Comparison of ENCODE assay signal across 10 cellular contexts in the genomic region with DNA sequence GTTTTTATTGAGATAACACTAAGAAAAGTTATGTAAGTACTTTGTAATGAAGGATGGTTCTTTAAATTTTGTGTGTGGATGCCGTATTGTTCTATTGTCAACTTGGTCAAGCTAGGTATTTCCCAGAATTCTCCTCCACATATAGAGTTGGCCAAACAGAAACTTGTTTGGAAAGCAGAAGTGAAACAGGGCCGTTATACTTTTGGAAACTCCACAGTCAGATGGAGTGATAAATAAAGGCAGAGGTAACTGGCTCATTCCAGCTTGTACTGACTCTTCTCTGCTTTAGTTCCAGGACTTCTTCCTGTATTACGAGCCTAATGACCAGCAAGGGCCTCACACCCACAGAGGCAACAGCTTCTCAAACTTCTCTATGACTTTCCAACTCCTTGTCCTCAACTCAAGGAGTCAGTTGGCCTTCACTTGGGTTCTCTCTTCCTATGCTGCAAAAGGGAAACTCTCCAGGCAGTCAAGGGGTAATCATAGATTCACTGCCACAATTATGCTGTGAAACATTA. TPM values are rescaled to one million over a fixed set of nuclear protein-coding genes. Genes with fewer than 3 reads are reported as not detected.
A peak's percentile ranks its signal among the peaks of the same experiment; 100 is the strongest.
DNase-seq lines count a peak whose midpoint lies in the region; ATAC-seq, FAIRE-seq and TF ChIP-seq lines count a peak whose summit lies in the region.
"Had no signal": no experiment of that assay in that cellular context is flagged by ENCODE, and none has a peak within 500 bp of the region (broad histone marks: within the 10 kb centered on the region; RNA-seq: fewer than 3 reads in every experiment).

No MANE protein-coding gene starts in this region.

- peak overlapping the region; percentile 13; the same call in 1 of the 2 replicates for H3K9ac ChIP-seq in Karpas-422 (ENCODE audit: low read length)

- H3K36me3 ChIP-seq in Karpas-422 (ENCODE audit: insufficient read depth, low read length): no peaks in the 10 kb centered on the region
- H3K36me3 ChIP-seq: uterus had no signal

- H3K79me2 ChIP-seq in Karpas-422 (ENCODE audit: low read length): peaks cover 33% of the 10 kb centered on the region

- H3K4me3 ChIP-seq in Karpas-422 (ENCODE audit: low read length) (no peak overlapping the region), dorsolateral prefrontal cortex (no peak overlapping the region)
- H3K4me3 ChIP-seq: uterus had no signal

- H3K9me2 ChIP-seq in Karpas-422 (replicated peaks; ENCODE audit: insufficient read depth, low read length): no peaks in the 10 kb centered on the region

- intact Hi-C loops in left colon (cut with DNase I, micrococcal nuclease): no loop called here
- intact Hi-C loops in dorsolateral prefrontal cortex (cut with DNase I): no loop called here

- no peak for TF ChIP-seq CTCF in dorsolateral prefrontal cortex (IDR thresholded peaks at IDR 0.05 in 54 of 56, conservative IDR thresholded peaks at IDR 0.05 in 2 of 56; ENCODE audit: low read depth in 1 of 56, partially characterized antibody in 56 of 56)

- H3K4me2 ChIP-seq in Karpas-422 (ENCODE audit: low read depth, low read length, poor library complexity, severe bottlenecking): peak overlapping the region; percentile 37

- H3K4me1 ChIP-seq in Karpas-422 (ENCODE audit: low read length): peaks cover 15% of the 10 kb centered on the region
- H3K4me1 ChIP-seq: uterus had no signal

- FAIRE-seq in GM18507 (lab: Jason Lieb, UNC): peak; percentile 79

- ATAC-seq in GM21723 (IDR thresholded peaks at IDR 0.05; ENCODE audit: unreplicated experiment) (peak; percentile 87), left colon (peak; percentile 12)

- no peak for DNase-seq in GM18507 (ENCODE audit: extremely low spot score, insufficient read length, low read depth)
- peak; percentile 64 for DNase-seq in Karpas-422
- DNase-seq in left colon: no peak
- DNase-seq in DMS53 treated with DMSO at 0.1 percent for 48 hours (lab: John Stamatoyannopoulos, UW; ENCODE audit: unreplicated experiment): no peak
- no peak for DNase-seq in NCI-H1694 (lab: John Stamatoyannopoulos, UW)
- no peak for DNase-seq in hypothalamus (lab: John Stamatoyannopoulos, UW)
- no peak for DNase-seq in dorsolateral prefrontal cortex
- DNase-seq: stimulated activated CD4-positive, alpha-beta T cell treated with anti-CD3 and anti-CD28 coated beads, Interleukin-12 subunit alpha, Interleukin-12 subunit beta, amount 100 ng/mL, for 4 hours; uterus had no signal

- no peaks in the 10 kb centered on the region for H3K9me3 ChIP-seq in Karpas-422 (ENCODE audit: low read length)
- H3K9me3 ChIP-seq: uterus had no signal

- no peaks in the 10 kb centered on the region for H4K20me1 ChIP-seq in Karpas-422 (ENCODE audit: insufficient read depth, low read depth, low read length)

- H3K27me3 ChIP-seq in Karpas-422 (ENCODE audit: low read length): no peaks in the 10 kb centered on the region
- H3K27me3 ChIP-seq in dorsolateral prefrontal cortex: no peaks in the 10 kb centered on the region
- H3K27me3 ChIP-seq: uterus had no signal

- H3K27ac ChIP-seq in Karpas-422 (ENCODE audit: low read length) (peak overlapping the region; percentile 71), dorsolateral prefrontal cortex (peak overlapping the region in 9 of 59 donors; percentile 2 to 60 (median 25))
- H3K27ac ChIP-seq: uterus had no signal

- 0 out of 2 replicates have a peak overlapping the region, but pooled peaks have one; percentile 6 for H2AFZ ChIP-seq in Karpas-422 (ENCODE audit: low read length)

RNA-seq across cellular contexts. Expression of a gene that starts 16.4 kb away (rescaled TPM):
- total RNA-seq in Karpas-422 (2014; rRNA removed; shearing (Covaris generic); ENCODE audit: low replicate concordance): 140 and 167 TPM in 2 replicates
- 100 to 1,000 TPM; 125 to 127 TPM for total RNA-seq in left colon
- 100 to 1,000 TPM; 105 to 205 (median 135) TPM for total RNA-seq in dorsolateral prefrontal cortex

RNA-seq across cellular contexts. Expression of a gene that starts 40.7 kb away (rescaled TPM):
- 17.7 and 21.9 TPM in 2 replicates for total RNA-seq in Karpas-422 (2014; rRNA removed; shearing (Covaris generic); ENCODE audit: low replicate concordance)
- 100 to 1,000 TPM in 1 of 2 donors, 10 to 100 TPM in 1; 86.2 to 111 TPM for total RNA-seq in left colon
- total RNA-seq in dorsolateral prefrontal cortex: 10 to 100 TPM; 33.5 to 77.9 (median 59.2) TPM

RNA-seq across cellular contexts. Expression of a gene that starts 41.0 kb away (rescaled TPM):
- total RNA-seq in Karpas-422 (2014; rRNA removed; shearing (Covaris generic); ENCODE audit: low replicate concordance): 71.2 and 101 TPM in 2 replicates
- 10 to 100 TPM; 61.7 to 68.8 TPM for total RNA-seq in left colon
- 100 to 1,000 TPM in 47 of 120 experiments, 10 to 100 TPM in 73; 71.3 to 116 (median 96.1) TPM for total RNA-seq in dorsolateral prefrontal cortex
